ENCODE assay signal across 12 cellular contexts in the genomic region with DNA sequence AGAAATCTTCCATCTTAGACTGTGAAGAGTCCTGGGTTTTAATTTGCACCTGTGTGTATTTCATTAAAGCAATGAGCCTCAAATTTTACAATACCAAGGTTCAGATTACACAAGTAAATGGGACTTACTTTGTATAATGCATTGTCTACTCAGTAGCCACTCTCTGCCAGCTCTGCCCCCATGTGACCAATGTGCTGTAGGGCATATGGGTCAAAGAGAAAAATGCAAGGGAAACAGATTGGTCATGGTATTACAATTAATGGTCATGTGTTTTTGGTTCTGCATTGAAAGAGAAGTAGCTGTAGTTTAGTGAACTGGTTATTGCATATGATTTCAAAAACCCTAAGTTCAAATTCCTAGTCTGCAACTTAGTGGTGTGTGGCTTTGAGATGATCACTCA.
DNase-seq lines count a peak whose midpoint lies in the region; ATAC-seq and TF ChIP-seq lines count a peak whose summit lies in the region.
"Had no signal": no experiment of that assay in that cellular context is flagged by ENCODE, and none has a peak within 500 bp of the region (broad histone marks: within the 10 kb centered on the region; RNA-seq: fewer than 3 reads in every experiment).

No MANE protein-coding gene starts in this region.

- CTCF ChIA-PET in AG04450 (lab: Charles Lee) = interaction anchor here (1.2 kb wide), 1 partner anchor 690 kb away, joined by 3 read pairs; no protein-coding TSS in a partner anchor

- peak; percentile 62; the same call in 2 of the 3 replicates for ATAC-seq in SK-N-SH treated with all-trans-retinoic acid at 6 μM for 48 hours
- ATAC-seq in foreskin keratinocyte = no peak

- in situ Hi-C loops in GM13976 (cut with MboI; ENCODE audit: low sequenced_read_pairs, unreplicated experiment) = no loop called here

- no peaks in the 10 kb centered on the region for H3K4me1 ChIP-seq in foreskin keratinocyte
- H3K4me1 ChIP-seq: right atrium auricular region had no signal

- H3K27me3 ChIP-seq in AG04450 (ENCODE audit: control insufficient read depth, insufficient read depth, low read length) (no peaks in the 10 kb centered on the region), foreskin keratinocyte (no peaks in the 10 kb centered on the region)
- H3K27me3 ChIP-seq: right atrium auricular region had no signal

- H3K4me3 ChIP-seq in AG04450 (ENCODE audit: low read depth, low read length) = no peak overlapping the region
- H3K4me3 ChIP-seq: right atrium auricular region, thoracic aorta had no signal

- no peak for DNase-seq in AG04450 (ENCODE audit: low read depth, low spot score)
- DNase-seq in H4 (ENCODE audit: low spot score) = peak; percentile 11
- no peak for DNase-seq in foreskin keratinocyte
- no peak for DNase-seq in NAMALWA (ENCODE audit: low spot score)
- DNase-seq in GM13976 (ENCODE audit: low spot score) = no peak
- no peak for DNase-seq in stimulated activated CD4-positive, alpha-beta T cell treated with anti-CD3 and anti-CD28 coated beads, Interleukin-12 subunit alpha, Interleukin-12 subunit beta, amount 100 ng/mL, for 4 hours
- DNase-seq in NCI-H187 (lab: John Stamatoyannopoulos, UW) = no peak
- DNase-seq: activated T-cell treated with anti-CD3 and anti-CD28 coated beads, Interleukin-2, amount 50 U/mL, for 1 hour; aorta had no signal

- TF ChIP-seq CTCF in AG04450 (IDR thresholded peaks at IDR 0.05; ENCODE audit: low read depth, low read length) = peak; percentile 3; the same call in 1 of the 2 replicates
- peak; percentile 15 for TF ChIP-seq CTCF in foreskin keratinocyte (conservative IDR thresholded peaks at IDR 0.05)
- TF ChIP-seq CTCF in GM13976 (IDR thresholded peaks at IDR 0.05; ENCODE audit: borderline replicate concordance, control extremely low read depth, extremely low read depth, insufficient read depth, missing control alignments) = no peak

- H3K9me3 ChIP-seq in AG04450 (ENCODE audit: control insufficient read depth, insufficient read depth, low read length) = no peaks in the 10 kb centered on the region
- H3K9me3 ChIP-seq: right atrium auricular region, thoracic aorta had no signal

- H3K27ac ChIP-seq in AG04450 (ENCODE audit: low read depth, low read length) = no peak overlapping the region
- no peak overlapping the region for H3K27ac ChIP-seq in foreskin keratinocyte
- H3K27ac ChIP-seq: right atrium auricular region, thoracic aorta had no signal

- POLR2A ChIA-PET in AG04450 (lab: Yijun Ruan, JAX) = no interaction called here

TF ChIP-seq in SK-N-SH treated with all-trans-retinoic acid at 6 μM for 48 hours, 23 proteins besides CTCF, POLR2A, EP300 and RAD21:
- TF ChIP-seq ESRRG (CRISPR knock-in tag; IDR thresholded peaks at IDR 0.05) = no peak
- no peak for TF ChIP-seq TOX (CRISPR knock-in tag; IDR thresholded peaks at IDR 0.05; ENCODE audit: borderline replicate concordance)
- TF ChIP-seq ZNF8 (CRISPR knock-in tag; IDR thresholded peaks at IDR 0.05) = no peak
- TF ChIP-seq, protein P1, sequence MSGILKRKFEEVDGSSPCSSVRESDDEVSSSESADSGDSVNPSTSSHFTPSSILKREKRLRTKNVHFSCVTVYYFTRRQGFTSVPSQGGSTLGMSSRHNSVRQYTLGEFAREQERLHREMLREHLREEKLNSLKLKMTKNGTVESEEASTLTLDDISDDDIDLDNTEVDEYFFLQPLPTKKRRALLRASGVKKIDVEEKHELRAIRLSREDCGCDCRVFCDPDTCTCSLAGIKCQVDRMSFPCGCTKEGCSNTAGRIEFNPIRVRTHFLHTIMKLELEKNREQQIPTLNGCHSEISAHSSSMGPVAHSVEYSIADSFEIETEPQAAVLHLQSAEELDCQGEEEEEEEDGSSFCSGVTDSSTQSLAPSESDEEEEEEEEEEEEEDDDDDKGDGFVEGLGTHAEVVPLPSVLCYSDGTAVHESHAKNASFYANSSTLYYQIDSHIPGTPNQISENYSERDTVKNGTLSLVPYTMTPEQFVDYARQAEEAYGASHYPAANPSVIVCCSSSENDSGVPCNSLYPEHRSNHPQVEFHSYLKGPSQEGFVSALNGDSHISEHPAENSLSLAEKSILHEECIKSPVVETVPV (CRISPR knock-in tag; IDR thresholded peaks at IDR 0.05) = no peak
- no peak for TF ChIP-seq RARB (CRISPR knock-in tag; IDR thresholded peaks at IDR 0.05)
- TF ChIP-seq, protein P2, sequence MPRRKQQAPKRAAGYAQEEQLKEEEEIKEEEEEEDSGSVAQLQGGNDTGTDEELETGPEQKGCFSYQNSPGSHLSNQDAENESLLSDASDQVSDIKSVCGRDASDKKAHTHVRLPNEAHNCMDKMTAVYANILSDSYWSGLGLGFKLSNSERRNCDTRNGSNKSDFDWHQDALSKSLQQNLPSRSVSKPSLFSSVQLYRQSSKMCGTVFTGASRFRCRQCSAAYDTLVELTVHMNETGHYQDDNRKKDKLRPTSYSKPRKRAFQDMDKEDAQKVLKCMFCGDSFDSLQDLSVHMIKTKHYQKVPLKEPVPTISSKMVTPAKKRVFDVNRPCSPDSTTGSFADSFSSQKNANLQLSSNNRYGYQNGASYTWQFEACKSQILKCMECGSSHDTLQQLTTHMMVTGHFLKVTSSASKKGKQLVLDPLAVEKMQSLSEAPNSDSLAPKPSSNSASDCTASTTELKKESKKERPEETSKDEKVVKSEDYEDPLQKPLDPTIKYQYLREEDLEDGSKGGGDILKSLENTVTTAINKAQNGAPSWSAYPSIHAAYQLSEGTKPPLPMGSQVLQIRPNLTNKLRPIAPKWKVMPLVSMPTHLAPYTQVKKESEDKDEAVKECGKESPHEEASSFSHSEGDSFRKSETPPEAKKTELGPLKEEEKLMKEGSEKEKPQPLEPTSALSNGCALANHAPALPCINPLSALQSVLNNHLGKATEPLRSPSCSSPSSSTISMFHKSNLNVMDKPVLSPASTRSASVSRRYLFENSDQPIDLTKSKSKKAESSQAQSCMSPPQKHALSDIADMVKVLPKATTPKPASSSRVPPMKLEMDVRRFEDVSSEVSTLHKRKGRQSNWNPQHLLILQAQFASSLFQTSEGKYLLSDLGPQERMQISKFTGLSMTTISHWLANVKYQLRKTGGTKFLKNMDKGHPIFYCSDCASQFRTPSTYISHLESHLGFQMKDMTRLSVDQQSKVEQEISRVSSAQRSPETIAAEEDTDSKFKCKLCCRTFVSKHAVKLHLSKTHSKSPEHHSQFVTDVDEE (CRISPR knock-in tag; IDR thresholded peaks at IDR 0.05) = no peak
- TF ChIP-seq ZFP3 (CRISPR knock-in tag; IDR thresholded peaks at IDR 0.05) = no peak
- TF ChIP-seq, protein P3, sequence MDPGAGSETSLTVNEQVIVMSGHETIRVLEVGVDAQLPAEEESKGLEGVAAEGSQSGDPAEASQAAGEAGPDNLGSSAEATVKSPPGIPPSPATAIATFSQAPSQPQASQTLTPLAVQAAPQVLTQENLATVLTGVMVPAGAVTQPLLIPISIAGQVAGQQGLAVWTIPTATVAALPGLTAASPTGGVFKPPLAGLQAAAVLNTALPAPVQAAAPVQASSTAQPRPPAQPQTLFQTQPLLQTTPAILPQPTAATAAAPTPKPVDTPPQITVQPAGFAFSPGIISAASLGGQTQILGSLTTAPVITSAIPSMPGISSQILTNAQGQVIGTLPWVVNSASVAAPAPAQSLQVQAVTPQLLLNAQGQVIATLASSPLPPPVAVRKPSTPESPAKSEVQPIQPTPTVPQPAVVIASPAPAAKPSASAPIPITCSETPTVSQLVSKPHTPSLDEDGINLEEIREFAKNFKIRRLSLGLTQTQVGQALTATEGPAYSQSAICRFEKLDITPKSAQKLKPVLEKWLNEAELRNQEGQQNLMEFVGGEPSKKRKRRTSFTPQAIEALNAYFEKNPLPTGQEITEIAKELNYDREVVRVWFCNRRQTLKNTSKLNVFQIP (CRISPR knock-in tag; IDR thresholded peaks at IDR 0.05; ENCODE audit: borderline replicate concordance, low read depth) = no peak
- no peak for TF ChIP-seq ARNTL (CRISPR knock-in tag; IDR thresholded peaks at IDR 0.05; ENCODE audit: borderline replicate concordance, low read depth)
- TF ChIP-seq ISL1 (CRISPR knock-in tag; IDR thresholded peaks at IDR 0.05) = no peak
- TF ChIP-seq PPARA (CRISPR knock-in tag; IDR thresholded peaks at IDR 0.05; ENCODE audit: borderline replicate concordance) = no peak
- TF ChIP-seq ZFP30 (CRISPR knock-in tag; IDR thresholded peaks at IDR 0.05) = no peak
- TF ChIP-seq, protein P4, sequence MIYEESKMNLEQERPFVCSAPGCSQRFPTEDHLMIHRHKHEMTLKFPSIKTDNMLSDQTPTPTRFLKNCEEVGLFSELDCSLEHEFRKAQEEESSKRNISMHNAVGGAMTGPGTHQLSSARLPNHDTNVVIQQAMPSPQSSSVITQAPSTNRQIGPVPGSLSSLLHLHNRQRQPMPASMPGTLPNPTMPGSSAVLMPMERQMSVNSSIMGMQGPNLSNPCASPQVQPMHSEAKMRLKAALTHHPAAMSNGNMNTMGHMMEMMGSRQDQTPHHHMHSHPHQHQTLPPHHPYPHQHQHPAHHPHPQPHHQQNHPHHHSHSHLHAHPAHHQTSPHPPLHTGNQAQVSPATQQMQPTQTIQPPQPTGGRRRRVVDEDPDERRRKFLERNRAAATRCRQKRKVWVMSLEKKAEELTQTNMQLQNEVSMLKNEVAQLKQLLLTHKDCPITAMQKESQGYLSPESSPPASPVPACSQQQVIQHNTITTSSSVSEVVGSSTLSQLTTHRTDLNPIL (CRISPR knock-in tag; IDR thresholded peaks at IDR 0.05; ENCODE audit: low read depth) = no peak
- TF ChIP-seq CSDC2 (CRISPR knock-in tag; IDR thresholded peaks at IDR 0.05) = no peak
- TF ChIP-seq ZNF70 (CRISPR knock-in tag; IDR thresholded peaks at IDR 0.05) = no peak
- no peak for TF ChIP-seq BACH2 (CRISPR knock-in tag; IDR thresholded peaks at IDR 0.05; ENCODE audit: borderline replicate concordance)
